ENCODE assay signal across 2 cellular contexts in genomic region chr1:230030122-230030821, GRCh38.
TF ChIP-seq lines count a peak whose summit lies in the region.

No MANE protein-coding gene starts in this region.

TF ChIP-seq in GM23338, 12 proteins besides CTCF, POLR2A, EP300 and RAD21:
- TF ChIP-seq POLR2AphosphoS5 (IDR thresholded peaks at IDR 0.05; ENCODE audit: low read depth) (no peak), ZNF114 (CRISPR knock-in tag; IDR thresholded peaks at IDR 0.05) (no peak), JUNB (IDR thresholded peaks at IDR 0.05; ENCODE audit: unreplicated experiment) (no peak), CREB1 (CRISPR knock-in tag; IDR thresholded peaks at IDR 0.05; ENCODE audit: low read depth) (no peak)
TF ChIP-seq in GM23338: peak in this region for 0.

TF ChIP-seq in H1, 55 proteins besides CTCF, POLR2A, EP300 and RAD21:
- TF ChIP-seq EGR1 (IDR thresholded peaks at IDR 0.05; ENCODE audit: borderline replicate concordance, low read depth, low read length) (no peak), KDM4A (IDR thresholded peaks at IDR 0.05; ENCODE audit: low read depth, low read length, severe bottlenecking) (no peak), JUN (IDR thresholded peaks at IDR 0.05; ENCODE audit: low read depth, low read length) (no peak), SP1 (IDR thresholded peaks at IDR 0.05; ENCODE audit: low read depth, low read length) (no peak), CEBPB (IDR thresholded peaks at IDR 0.05; ENCODE audit: low read depth, low read length) (no peak), TAF7 (optimal IDR thresholded peaks at IDR 0.05; ENCODE audit: borderline replicate concordance, low read depth, low read length) (no peak), MAFK (IDR thresholded peaks at IDR 0.05; ENCODE audit: low read depth, low read length) (no peak), KDM1A (IDR thresholded peaks at IDR 0.05; ENCODE audit: borderline replicate concordance, low read length) (no peak), FOSL1 (IDR thresholded peaks at IDR 0.05; ENCODE audit: insufficient read depth, low read depth, low read length) (no peak), CREB1 (IDR thresholded peaks at IDR 0.05) (no peak)
TF ChIP-seq in H1: peak in this region for 0.
